12 cellular contexts compared by ENCODE assay signal in the genomic region with DNA sequence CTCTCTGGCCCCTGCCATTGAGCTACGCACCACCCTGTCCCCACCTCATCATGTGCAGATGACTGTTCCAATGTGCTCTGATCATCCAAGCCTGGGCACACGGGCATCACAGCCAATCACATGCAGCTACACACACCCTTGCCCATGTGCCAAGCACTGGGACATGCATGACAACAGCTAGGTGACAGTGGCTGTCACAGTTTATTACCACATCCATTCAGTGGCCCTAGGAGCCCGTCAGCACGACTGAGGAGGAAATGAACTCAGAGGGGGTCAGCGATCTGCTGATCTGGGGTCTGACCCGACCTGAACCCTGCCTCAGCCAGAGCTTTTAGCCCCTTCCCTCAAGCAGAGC. TPM values are rescaled to one million over a fixed set of nuclear protein-coding genes. Genes with fewer than 3 reads are reported as not detected.
DNase-seq lines count a peak whose midpoint lies in the region; FAIRE-seq and TF ChIP-seq lines count a peak whose summit lies in the region.
"Had no signal": no experiment of that assay in that cellular context is flagged by ENCODE, and none has a peak within 500 bp of the region (broad histone marks: within the 10 kb centered on the region; RNA-seq: fewer than 3 reads in every experiment).

No MANE protein-coding gene starts in this region.

- intact Hi-C loops in esophagus muscularis mucosa (cut with DNase I), result no loop called here
- intact Hi-C loops in stomach (cut with DNase I; ENCODE audit: low total_unique reads), result no loop called here

- peak; percentile 23 for DNase-seq in activated CD4-positive, alpha-beta T cell treated with anti-CD3 and anti-CD28 coated beads, Interleukin-2, amount 10 ng/mL, durations not matched to agents 7 days and 5 days
- DNase-seq in activated CD4-positive, alpha-beta T cell treated with anti-CD3 and anti-CD28 coated beads for 1 hour, result no peak
- DNase-seq in RWPE1 (ENCODE audit: low spot score) (no peak), esophagus muscularis mucosa (ENCODE audit: extremely low spot score) (no peak), stomach (no peak), GM19239 (ENCODE audit: insufficient read length, low spot score) (no peak), chondrocyte (ENCODE audit: low spot score) (no peak), activated gamma-delta T cell treated with Interleukin-2 at 50 U/mL for 16 hours (no peak)
- DNase-seq: ACHN, nucleus accumbens had no signal

- no peaks in the 10 kb centered on the region for H3K9me3 Mint-ChIP-seq in activated CD4-positive, alpha-beta T cell treated with anti-CD3 and anti-CD28 coated beads, Interleukin-2, amount 10 ng/mL, durations not matched to agents 7 days and 5 days
- H3K9me3 Mint-ChIP-seq in chondrocyte (ENCODE audit: low read depth), result no peaks in the 10 kb centered on the region

- peak overlapping the region; percentile 56 for H3K4me3 Mint-ChIP-seq in activated CD4-positive, alpha-beta T cell treated with anti-CD3 and anti-CD28 coated beads, Interleukin-2, amount 10 ng/mL, durations not matched to agents 7 days and 5 days
- H3K4me3 Mint-ChIP-seq in chondrocyte (ENCODE audit: unreplicated experiment), result no peak overlapping the region

- H3K36me3 Mint-ChIP-seq in activated CD4-positive, alpha-beta T cell treated with anti-CD3 and anti-CD28 coated beads, Interleukin-2, amount 10 ng/mL, durations not matched to agents 7 days and 5 days (ENCODE audit: low read depth), result peaks cover 28% of the 10 kb centered on the region
- H3K36me3 Mint-ChIP-seq in chondrocyte (ENCODE audit: low read depth), result no peaks in the 10 kb centered on the region

- no peak for FAIRE-seq in GM19239 (lab: Jason Lieb, UNC)

- TF ChIP-seq POLR2A in esophagus muscularis mucosa (IDR thresholded peaks at IDR 0.05; ENCODE audit: low read depth) (no peak), stomach (IDR thresholded peaks at IDR 0.05) (no peak)

- H3K27me3 Mint-ChIP-seq in activated CD4-positive, alpha-beta T cell treated with anti-CD3 and anti-CD28 coated beads, Interleukin-2, amount 10 ng/mL, durations not matched to agents 7 days and 5 days, result no peaks in the 10 kb centered on the region
- H3K27me3 Mint-ChIP-seq in chondrocyte (ENCODE audit: low read depth), result no peaks in the 10 kb centered on the region

- H3K27ac ChIP-seq in RWPE1 (peak overlapping the region; percentile 56), esophagus muscularis mucosa (replicated peaks in 1 of 4) (peak overlapping the region in 3 of 4 donors; percentile 52 to 62 (median 58)), stomach (peak overlapping the region; percentile 41 to 100 (median 67))
- H3K27ac ChIP-seq: cardiac muscle cell had no signal

- H3K4me1 ChIP-seq in esophagus muscularis mucosa (peaks cover 20 to 60% (median 55%) of the 10 kb centered on the region in 4 donors), stomach (peaks cover 18 to 73% (median 31%) of the 10 kb centered on the region in 4 donors)

- TF ChIP-seq CTCF in RWPE1 (conservative IDR thresholded peaks at IDR 0.05; ENCODE audit: low read depth), result no peak
- no peak for TF ChIP-seq CTCF in esophagus muscularis mucosa (IDR thresholded peaks at IDR 0.05)
- no peak for TF ChIP-seq CTCF in stomach (IDR thresholded peaks at IDR 0.05)
- no peak for TF ChIP-seq CTCF in chondrocyte (IDR thresholded peaks at IDR 0.05)

- CTCF ChIA-PET in activated CD4-positive, alpha-beta T cell treated with anti-CD3 and anti-CD28 coated beads, Interleukin-2, amount 10 ng/mL, durations not matched to agents 7 days and 5 days (lab: Charles Lee), result interaction anchor here (1.1 to 21.4 kb wide), 5 partner anchors 9 to 120 kb away, joined by 3 to 442 read pairs (median 65); partner anchors contain the start of genes CD52, CEP85, UBXN11 and ZNF593
- CTCF ChIA-PET in RWPE1 (lab: Yijun Ruan, JAX), result interaction anchor here (0.8 kb wide), 1 partner anchor 101 kb away, joined by 3 read pairs; no protein-coding TSS in a partner anchor

- H3K36me3 ChIP-seq in esophagus muscularis mucosa, result peaks cover 0 to 7% (median 0%) of the 10 kb centered on the region in 4 donors
- peaks cover 0 to 5% (median 0%) of the 10 kb centered on the region in 4 donors for H3K36me3 ChIP-seq in stomach
- H3K36me3 ChIP-seq: cardiac muscle cell had no signal

- WGBS in esophagus muscularis mucosa, result 64% methylated on average over 6 of the region's 6 CpGs
- WGBS in stomach, 5 donors, result 57 to 90% (median 66%) methylated on average over 4 to 6 of the region's 6 CpGs

- peaks cover 71% of the 10 kb centered on the region for H3K4me1 Mint-ChIP-seq in activated CD4-positive, alpha-beta T cell treated with anti-CD3 and anti-CD28 coated beads, Interleukin-2, amount 10 ng/mL, durations not matched to agents 7 days and 5 days
- H3K4me1 Mint-ChIP-seq in chondrocyte (ENCODE audit: low read depth), result peaks cover 11% of the 10 kb centered on the region

- TF ChIP-seq EP300 in esophagus muscularis mucosa (IDR thresholded peaks at IDR 0.05) (no peak), stomach (IDR thresholded peaks at IDR 0.05) (no peak)

- no peaks in the 10 kb centered on the region for H3K9me3 ChIP-seq in esophagus muscularis mucosa
- no peaks in the 10 kb centered on the region for H3K9me3 ChIP-seq in stomach

- H3K27me3 ChIP-seq in esophagus muscularis mucosa, result no peaks in the 10 kb centered on the region
- no peaks in the 10 kb centered on the region for H3K27me3 ChIP-seq in stomach
- H3K27me3 ChIP-seq: cardiac muscle cell had no signal

- H3K4me3 ChIP-seq in esophagus muscularis mucosa, result no peak overlapping the region
- H3K4me3 ChIP-seq in stomach, result no peak overlapping the region
- H3K4me3 ChIP-seq: cardiac muscle cell had no signal

- peak overlapping the region; percentile 94 for H3K27ac Mint-ChIP-seq in activated CD4-positive, alpha-beta T cell treated with anti-CD3 and anti-CD28 coated beads, Interleukin-2, amount 10 ng/mL, durations not matched to agents 7 days and 5 days
- H3K27ac Mint-ChIP-seq in chondrocyte (ENCODE audit: unreplicated experiment), result no peak overlapping the region

- POLR2A ChIA-PET in activated CD4-positive, alpha-beta T cell treated with anti-CD3 and anti-CD28 coated beads, Interleukin-2, amount 10 ng/mL, durations not matched to agents 7 days and 5 days (lab: Charles Lee), result interaction anchor here (0.6 kb wide), 1 partner anchor 10 kb away, joined by 3 read pairs; no protein-coding TSS in a partner anchor
- POLR2A ChIA-PET in RWPE1 (lab: Yijun Ruan, JAX; ENCODE audit: low non-redundant PET), result no interaction called here

RNA-seq across cellular contexts. Expression of gene SH3BGRL3, which starts 10.2 kb away (rescaled TPM):
- 100 to 1,000 TPM; 606 to 707 TPM for total RNA-seq in activated CD4-positive, alpha-beta T cell treated with anti-CD3 and anti-CD28 coated beads, Interleukin-2, amount 10 ng/mL, durations not matched to agents 7 days and 5 days
- total RNA-seq in esophagus muscularis mucosa, result 10 to 100 TPM; 52.7 to 81.7 (median 59.8) TPM
- 100 to 1,000 TPM in 1 of 5 donors, 10 to 100 TPM in 3, 1 to 10 TPM in 1; 7.2 to 102 (median 29.5) TPM for total RNA-seq in stomach
- polyA plus RNA-seq in stomach, result 100 to 1,000 TPM; 142 to 267 (median 227) TPM
- 156 to 175 TPM (median 162 TPM) in 3 replicates for total RNA-seq in chondrocyte

RNA-seq across cellular contexts. Expression of gene UBXN11, which starts 16.4 kb away (rescaled TPM):
- total RNA-seq in activated CD4-positive, alpha-beta T cell treated with anti-CD3 and anti-CD28 coated beads, Interleukin-2, amount 10 ng/mL, durations not matched to agents 7 days and 5 days, result 10 to 100 TPM; 48.6 to 51.3 TPM
- total RNA-seq in esophagus muscularis mucosa, result 10 to 100 TPM in 2 of 4 donors, 1 to 10 TPM in 2; 7.1 to 13.3 (median 10.1) TPM
- 10 to 100 TPM in 3 of 5 donors, 1 to 10 TPM in 2; 7.3 to 12.9 (median 12.2) TPM for total RNA-seq in stomach
- 10 to 100 TPM; 14.4 to 26.3 (median 19.3) TPM for polyA plus RNA-seq in stomach
- 8.7 to 20.4 TPM (median 8.7 TPM) in 3 replicates for total RNA-seq in chondrocyte

RNA-seq across cellular contexts. Expression of gene CD52, which starts 27.7 kb away (rescaled TPM):
- 1,000 to 10,000 TPM; 1,663 to 1,924 TPM for total RNA-seq in activated CD4-positive, alpha-beta T cell treated with anti-CD3 and anti-CD28 coated beads, Interleukin-2, amount 10 ng/mL, durations not matched to agents 7 days and 5 days
- 10 to 100 TPM in 1 of 4 donors, 1 to 10 TPM in 2, not detected in 1; 3.8 to 14.0 (median 7.1) TPM for total RNA-seq in esophagus muscularis mucosa
- 10 to 100 TPM in 2 of 5 donors, 1 to 10 TPM in 1, not detected in 2; 5.1 to 15.2 (median 10.7) TPM for total RNA-seq in stomach
- polyA plus RNA-seq in stomach, result 10 to 100 TPM; 27.3 to 68.2 (median 48.7) TPM
- not detected in 3 replicates for total RNA-seq in chondrocyte
- total RNA-seq: cardiac muscle cell, LHCN-M2 had no signal

RNA-seq across cellular contexts. Expression of gene CEP85, which starts 56.0 kb away (rescaled TPM):
- total RNA-seq in activated CD4-positive, alpha-beta T cell treated with anti-CD3 and anti-CD28 coated beads, Interleukin-2, amount 10 ng/mL, durations not matched to agents 7 days and 5 days, result 10 to 100 TPM; 46.9 to 49.0 TPM
- 1 to 10 TPM; 3.0 to 6.3 (median 4.8) TPM for total RNA-seq in esophagus muscularis mucosa
- 10 to 100 TPM in 3 of 5 donors, 1 to 10 TPM in 1, under 1 TPM in 1; 0.58 to 21.0 (median 10.3) TPM for total RNA-seq in stomach
- 1 to 10 TPM; 2.1 to 5.3 (median 2.7) TPM for polyA plus RNA-seq in stomach
- total RNA-seq in chondrocyte, result 13.1 to 18.2 TPM (median 13.7 TPM) in 3 replicates

Comparison
In these comparisons a context has a peak if more than half of its experiments do, and no peak if none do; other contexts are left out.
1. RNA of gene CD52, which starts 27.7 kb away (total RNA-seq): 1,663 to 1,924 TPM in activated CD4-positive, alpha-beta T cell treated with anti-CD3 and anti-CD28 coated beads, Interleukin-2, amount 10 ng/mL, durations not matched to agents 7 days and 5 days; 3.8 to 14.0 TPM in esophagus muscularis mucosa, 5.1 to 15.2 TPM in stomach and not detected in chondrocyte; every median in the first group is over 100 times any median in the second.
2. Peak in every context shown above with its lines, with median percentiles within 50 percentile points of each other: H3K27ac ChIP-seq.